ENCODE assay signal across 19 cellular contexts in genomic region chrX:72330131-72330530, GRCh38.
"Had no signal": no experiment of that assay in that cellular context is flagged by ENCODE, and none has a peak within 500 bp of the region (broad histone marks: within the 10 kb centered on the region; RNA-seq: fewer than 3 reads in every experiment).

No MANE protein-coding gene starts in this region.

- ATAC-seq: activated CD8-positive, alpha-beta T cell treated with anti-CD3 and anti-CD28 coated beads, Interleukin-2, amount 10 ng/mL, durations not matched to agents 7 days and 5 days; body of pancreas; gastroesophageal sphincter; natural killer cell had no signal

- H3K4me1 ChIP-seq: body of pancreas, gastroesophageal sphincter, left ventricle myocardium inferior, prostate gland, vagina had no signal

- H3K27ac ChIP-seq: body of pancreas, epithelial cell of prostate, gastroesophageal sphincter, left ventricle myocardium inferior, ovary, prostate gland, thoracic aorta, vagina, WERI-Rb-1 had no signal

- H3K4me3 ChIP-seq: body of pancreas, gastroesophageal sphincter, left ventricle myocardium inferior, ovary, prostate gland, thoracic aorta, vagina had no signal

- DNase-seq: activated CD4-positive, alpha-beta T cell treated with anti-CD3 and anti-CD28 coated beads for 1 hour; activated CD4-positive, alpha-beta T cell treated with anti-CD3 and anti-CD28 coated beads, Interleukin-2, amount 50 U/mL, for 1 hour; activated CD8-positive, alpha-beta T cell treated with anti-CD3 and anti-CD28 coated beads, Interleukin-2, amount 10 ng/mL, durations not matched to agents 7 days and 5 days; activated gamma-delta T cell; anterior cingulate cortex; body of pancreas; head of caudate nucleus; hypothalamus; left ventricle myocardium inferior; natural killer cell; ovary; stimulated activated CD4-positive, alpha-beta T cell treated with anti-CD3 and anti-CD28 coated beads, Interleukin-4, amount 100 ng/mL, for 24 hours; stimulated activated naive CD4-positive, alpha-beta T cell treated with Interleukin-2 at 50 U/mL for 16 hours; WERI-Rb-1 had no signal

- H3K36me3 ChIP-seq: gastroesophageal sphincter, left ventricle myocardium inferior, ovary, prostate gland, thoracic aorta, vagina, WERI-Rb-1 had no signal

- H3K27me3 ChIP-seq: body of pancreas, gastroesophageal sphincter, ovary, vagina had no signal
